ENCODE assay signal across 34 cellular contexts in genomic region chr12:32841061-32841460, GRCh38. TPM values are rescaled to one million over a fixed set of nuclear protein-coding genes. Genes with fewer than 3 reads are reported as not detected.
"Had no signal": no experiment of that assay in that cellular context is flagged by ENCODE, and none has a peak within 500 bp of the region (broad histone marks: within the 10 kb centered on the region; RNA-seq: fewer than 3 reads in every experiment).

No MANE protein-coding gene starts in this region.

- H3K27me3 ChIP-seq: adrenal gland, Peyer's patch had no signal

- ATAC-seq: activated CD4-positive, alpha-beta T cell treated with anti-CD3 and anti-CD28 coated beads for 36 hours; activated CD4-positive, CD25-positive, alpha-beta regulatory T cell treated with anti-CD3 and anti-CD28 coated beads, Interleukin-2, amount 50 U/mL, for 24 hours; activated CD8-positive, alpha-beta T cell treated with anti-CD3 and anti-CD28 coated beads, Interleukin-2, amount 10 ng/mL, durations not matched to agents 7 days and 5 days; activated naive CD4-positive, alpha-beta T cell treated with anti-CD3 and anti-CD28 coated beads, Interleukin-2, amount 50 U/mL, for 72 hours; PC-3; SK-N-SH treated with all-trans-retinoic acid at 6 μM for 48 hours had no signal

- H3K4me1 ChIP-seq: adrenal gland, Peyer's patch had no signal

- H3K9me3 ChIP-seq: adrenal gland, Peyer's patch had no signal

- H3K4me3 ChIP-seq: adrenal gland, Peyer's patch had no signal

- FAIRE-seq: TTC549 had no signal

- H3K27ac ChIP-seq: adrenal gland, Peyer's patch had no signal

- DNase-seq: activated CD4-positive, alpha-beta T cell treated with anti-CD3 and anti-CD28 coated beads for 36 hours; activated CD4-positive, alpha-beta T cell treated with anti-CD3 and anti-CD28 coated beads, Interleukin-2, amount 10 ng/mL, durations not matched to agents 7 days and 5 days; activated CD4-positive, alpha-beta T cell treated with anti-CD3 and anti-CD28 coated beads, Interleukin-2, amount 50 U/mL, for 48 hours; activated CD8-positive, alpha-beta T cell treated with anti-CD3 and anti-CD28 coated beads, Interleukin-2, amount 10 ng/mL, durations not matched to agents 7 days and 5 days; activated gamma-delta T cell treated with Interleukin-2 at 50 U/mL for 16 hours; activated naive CD4-positive, alpha-beta T cell treated with anti-CD3 and anti-CD28 coated beads for 36 hours; activated T-cell treated with anti-CD3 and anti-CD28 coated beads, Interleukin-2, amount 50 U/mL, for 24 hours; adrenal gland; anterior cingulate cortex; Kasumi-1; KG1; MM.1S; MV-4-11; NCI-H1092; NCI-H1436 treated with DMSO at 0.1 percent for 48 hours; NCI-H1694 treated with DMSO at 0.1 percent for 48 hours; NCI-H2029; NCI-H345; NCI-H510A; NCI-H526; NCI-H748 treated with DMSO at 0.1 percent for 48 hours; NK-92 treated with Interleukin-12 subunit alpha and Interleukin-12 subunit beta, amount 100 ng/mL, for 24 hours; PC-3; Peyer's patch; RPMI8226; SHP77 treated with DMSO at 0.1 percent for 48 hours; SW 1271 had no signal

- H3K36me3 ChIP-seq: adrenal gland had no signal

RNA-seq across cellular contexts. Expression of gene PKP2, which starts 55.5 kb away (rescaled TPM):
- total RNA-seq: activated CD4-positive, alpha-beta T cell treated with anti-CD3 and anti-CD28 coated beads, Interleukin-2, amount 10 ng/mL, durations not matched to agents 7 days and 5 days; activated CD8-positive, alpha-beta T cell treated with anti-CD3 and anti-CD28 coated beads, Interleukin-2, amount 10 ng/mL, durations not matched to agents 7 days and 5 days; activated T-helper 2 cell treated with anti-CD3 and anti-CD28 coated beads, Interferon-gamma antibody, Interleukin-2, Interleukin-4, amounts not matched to agents 10 μg/mL and 5 μg/mL and 100 μg/mL, durations not matched to agents 14 hours and 24 hours and 36 hours; SK-MEL-5; T-helper 1 cell treated with Interleukin-12 subunit alpha and Interleukin-12 subunit beta and Interleukin-4 antibody, amounts not matched to agents 30 ng/mL and 1 ng/mL, for 36 hours had no signal
